Comparison of ENCODE assay signal across 17 cellular contexts in the genomic region with DNA sequence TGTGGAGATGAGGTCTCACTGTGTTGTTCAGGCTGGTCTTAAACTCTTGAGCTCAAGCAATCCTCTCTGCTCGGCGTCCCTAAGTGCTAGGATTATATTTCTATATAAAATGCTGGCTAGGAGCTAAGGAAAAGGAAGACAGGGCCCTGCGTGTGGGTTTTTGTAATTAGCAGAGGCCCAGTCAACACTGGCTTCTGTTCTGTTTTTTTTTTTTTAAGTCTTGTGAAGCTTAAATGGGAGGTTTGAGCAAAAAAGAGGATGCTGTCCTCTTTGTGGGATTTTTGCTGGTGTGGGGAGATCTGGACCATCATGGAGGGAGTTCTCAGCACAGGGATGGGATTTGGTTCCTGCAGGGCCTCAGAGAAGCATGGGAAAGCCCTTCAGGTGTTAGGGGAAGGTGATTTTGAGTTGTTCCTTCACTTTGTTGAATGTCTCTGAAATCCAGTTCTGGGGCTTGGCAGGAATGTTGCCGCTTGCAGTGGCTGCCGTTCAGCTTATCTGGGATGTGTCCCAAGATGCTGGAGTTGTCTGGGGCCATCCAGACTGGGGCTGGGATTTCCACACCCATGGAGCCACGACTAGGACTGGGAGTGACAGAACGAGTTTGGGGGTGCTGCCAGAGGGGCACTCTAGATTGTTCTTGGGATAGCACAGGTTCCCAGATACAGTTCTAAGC. TPM values are rescaled to one million over a fixed set of nuclear protein-coding genes. Genes with fewer than 3 reads are reported as not detected.
A peak's percentile ranks its signal among the peaks of the same experiment; 100 is the strongest.
DNase-seq lines count a peak whose midpoint lies in the region; ATAC-seq and TF ChIP-seq lines count a peak whose summit lies in the region.
"Had no signal": no experiment of that assay in that cellular context is flagged by ENCODE, and none has a peak within 500 bp of the region (broad histone marks: within the 10 kb centered on the region; RNA-seq: fewer than 3 reads in every experiment).

No MANE protein-coding gene starts in this region.

- H4K12ac ChIP-seq in trophoblast cell (ENCODE audit: low read depth, low read length) = no peak overlapping the region

- TF ChIP-seq CTCF in CD8-positive, alpha-beta T cell (IDR thresholded peaks at IDR 0.05) = no peak

- intact Hi-C loops in CD8-positive, alpha-beta T cell (cut with DNase I, micrococcal nuclease) = loop anchor here in 1 of 2 experiments (10.0 kb wide), 1 partner anchor 676 kb away; the partner anchor contains the start of gene ZNF267
- intact Hi-C loops in activated CD4-positive, alpha-beta memory T cell treated with anti-CD3 and anti-CD28 coated beads for 36 hours (cut with micrococcal nuclease) = no loop called here

- H3K27me3 ChIP-seq in BLaER1 (no peaks in the 10 kb centered on the region), mesenchymal stem cell (ENCODE audit: control insufficient read depth in 1 of 2, insufficient read depth in 1 of 2, low read length in 2 of 2) (peaks cover 0 to 3% of the 10 kb centered on the region in 2 experiments), trophoblast cell (ENCODE audit: insufficient read depth, low read length) (peaks cover 11% of the 10 kb centered on the region)
- no peaks in the 10 kb centered on the region for H3K27me3 ChIP-seq in CD8-positive, alpha-beta T cell (ENCODE audit: insufficient read depth, low read length)
- H3K27me3 ChIP-seq: left lung, stomach had no signal

- no peak overlapping the region for H3K27ac ChIP-seq in BLaER1
- no peak overlapping the region for H3K27ac ChIP-seq in CD8-positive, alpha-beta T cell (ENCODE audit: low read depth, low read length)
- no peak overlapping the region for H3K27ac ChIP-seq in mesenchymal stem cell (ENCODE audit: low read length, poor library complexity, severe bottlenecking)
- no peak overlapping the region for H3K27ac ChIP-seq in trophoblast cell (ENCODE audit: low read depth, low read length)
- H3K27ac ChIP-seq: left lung, stomach had no signal

- H4K8ac ChIP-seq in mesenchymal stem cell (ENCODE audit: low read length) = no peak overlapping the region
- H4K8ac ChIP-seq in trophoblast cell (ENCODE audit: low read depth, low read length) = no peak overlapping the region

- peaks cover 83% of the 10 kb centered on the region for H4K20me1 ChIP-seq in BLaER1

- no peak for DNase-seq in CD8-positive, alpha-beta T cell
- DNase-seq in activated CD4-positive, alpha-beta memory T cell treated with anti-CD3 and anti-CD28 coated beads for 36 hours = no peak
- DNase-seq in mesenchymal stem cell (no peak), COLO829 (ENCODE audit: low spot score) (no peak), trophoblast cell (no peak), GM19238 (ENCODE audit: insufficient read length, low spot score) (no peak)
- DNase-seq: amniotic stem cell, Calu3, dermis blood vessel endothelial cell, hippocampal formation, left lung, NCI-H1092, NCI-H2227 treated with DMSO at 0.1 percent for 48 hours, stomach had no signal

- POLR2A ChIA-PET in CD8-positive, alpha-beta T cell (lab: Charles Lee) = interaction anchor here (0.6 to 10.6 kb wide), 6 partner anchors 12 to 207 kb away, joined by 3 to 104 read pairs (median 4); partner anchors contain the start of genes FUS and KAT8
- POLR2A ChIA-PET in activated CD4-positive, alpha-beta memory T cell treated with anti-CD3 and anti-CD28 coated beads for 36 hours (lab: Charles Lee) = interaction anchor here (0.6 to 2.5 kb wide), 6 partner anchors 13 to 143 kb away, joined by 3 to 7 read pairs (median 4); partner anchors contain the start of gene FUS

- H3K23ac ChIP-seq in mesenchymal stem cell (ENCODE audit: low read length in 2 of 2) = no peak overlapping the region
- H3K23ac ChIP-seq in trophoblast cell (ENCODE audit: low read length) = no peak overlapping the region

- no peak overlapping the region for H3K4ac ChIP-seq in mesenchymal stem cell (ENCODE audit: low read depth in 1 of 2, low read length in 2 of 2)
- H3K4ac ChIP-seq in trophoblast cell (ENCODE audit: low read depth, low read length) = no peak overlapping the region

- no peak overlapping the region for H3K4me3 ChIP-seq in BLaER1
- no peak overlapping the region for H3K4me3 ChIP-seq in CD8-positive, alpha-beta T cell (ENCODE audit: low read depth, low read length)
- H3K4me3 ChIP-seq in mesenchymal stem cell (ENCODE audit: insufficient read depth in 1 of 2, low read depth in 1 of 2, low read length in 2 of 2) = no peak overlapping the region
- H3K4me3 ChIP-seq in trophoblast cell (ENCODE audit: low read depth, low read length) = no peak overlapping the region
- H3K4me3 ChIP-seq: left lung, stomach had no signal

- peak overlapping the region; percentile 42 for H3K27ac Mint-ChIP-seq in CD8-positive, alpha-beta T cell
- H3K27ac Mint-ChIP-seq in activated CD4-positive, alpha-beta memory T cell treated with anti-CD3 and anti-CD28 coated beads for 36 hours = peak overlapping the region; percentile 35

- H3K4me3 Mint-ChIP-seq in CD8-positive, alpha-beta T cell = no peak overlapping the region
- H3K4me3 Mint-ChIP-seq in activated CD4-positive, alpha-beta memory T cell treated with anti-CD3 and anti-CD28 coated beads for 36 hours = no peak overlapping the region

- H2AFZ ChIP-seq in mesenchymal stem cell (ENCODE audit: low read depth, low read length) = no peak overlapping the region
- H2AFZ ChIP-seq in trophoblast cell (ENCODE audit: insufficient read depth, low read length, poor library complexity) = no peak overlapping the region

- H2BK120ac ChIP-seq in mesenchymal stem cell (ENCODE audit: low read depth, low read length) (no peak overlapping the region), trophoblast cell (ENCODE audit: insufficient read depth, low read length, poor library complexity) (no peak overlapping the region)

- H3K27me3 Mint-ChIP-seq in CD8-positive, alpha-beta T cell (ENCODE audit: low read depth) = no peaks in the 10 kb centered on the region
- no peaks in the 10 kb centered on the region for H3K27me3 Mint-ChIP-seq in activated CD4-positive, alpha-beta memory T cell treated with anti-CD3 and anti-CD28 coated beads for 36 hours

- 92% methylated on average over 7 of the region's 7 CpGs for WGBS in mesenchymal stem cell
- WGBS in trophoblast cell (ENCODE audit: extremely low coverage, insufficient coverage, insufficient read length) = no CpG with 5 or more reads among the region's 7 CpGs

- H3K14ac ChIP-seq in mesenchymal stem cell (ENCODE audit: low read length in 2 of 2) (no peak overlapping the region), trophoblast cell (ENCODE audit: low read length) (no peak overlapping the region)

- H3K79me2 ChIP-seq in trophoblast cell (ENCODE audit: control insufficient read depth, insufficient read depth, low read length, poor library complexity) = no peaks in the 10 kb centered on the region

- H2BK12ac ChIP-seq in mesenchymal stem cell (ENCODE audit: low read length in 2 of 2) = no peak overlapping the region
- H2BK12ac ChIP-seq in trophoblast cell (ENCODE audit: low read length) = no peak overlapping the region

- CTCF ChIA-PET in CD8-positive, alpha-beta T cell (lab: Charles Lee) = interaction anchor here (0.6 to 1.6 kb wide), 2 partner anchors 9 to 21 kb away, joined by 3 to 5 read pairs; no protein-coding TSS in a partner anchor
- CTCF ChIA-PET in activated CD4-positive, alpha-beta memory T cell treated with anti-CD3 and anti-CD28 coated beads for 36 hours (lab: Charles Lee) = interaction anchor here (0.7 to 1.8 kb wide), 3 partner anchors 56 to 262 kb away, joined by 3 to 6 read pairs (median 5); no protein-coding TSS in a partner anchor

- H3K79me1 ChIP-seq in mesenchymal stem cell (replicated peaks; ENCODE audit: low read length, poor library complexity, severe bottlenecking) = peaks cover 13% of the 10 kb centered on the region
- H3K79me1 ChIP-seq in trophoblast cell (ENCODE audit: low read length) = no peaks in the 10 kb centered on the region

- H3K36me3 ChIP-seq in BLaER1 (peaks cover 69% of the 10 kb centered on the region), mesenchymal stem cell (ENCODE audit: control insufficient read depth in 1 of 2, insufficient read depth in 2 of 2, low read depth in 1 of 2, low read length in 2 of 2) (peaks cover 68 to 69% of the 10 kb centered on the region in 2 experiments), trophoblast cell (ENCODE audit: control insufficient read depth in 1 of 2, insufficient read depth in 2 of 2, low read length in 2 of 2) (peaks cover 30 to 46% of the 10 kb centered on the region in 2 experiments)
- H3K36me3 ChIP-seq in CD8-positive, alpha-beta T cell (ENCODE audit: insufficient read depth, low read length) = peaks cover 24% of the 10 kb centered on the region

- no peak for ATAC-seq in CD8-positive, alpha-beta T cell
- ATAC-seq: left lung had no signal

- no peak overlapping the region for H2BK15ac ChIP-seq in mesenchymal stem cell (ENCODE audit: low read depth, poor library complexity, severe bottlenecking)

- H3K9me3 ChIP-seq in BLaER1 = no peaks in the 10 kb centered on the region
- no peaks in the 10 kb centered on the region for H3K9me3 ChIP-seq in CD8-positive, alpha-beta T cell (ENCODE audit: low read length)
- no peaks in the 10 kb centered on the region for H3K9me3 ChIP-seq in mesenchymal stem cell (ENCODE audit: control insufficient read depth, low read length)
- H3K9me3 ChIP-seq in trophoblast cell (ENCODE audit: insufficient read depth, low read depth, low read length) = peaks cover 2% of the 10 kb centered on the region
- H3K9me3 ChIP-seq: left lung, stomach had no signal

- H4K91ac ChIP-seq in mesenchymal stem cell (ENCODE audit: low read length) = no peak overlapping the region
- H4K91ac ChIP-seq in trophoblast cell (ENCODE audit: low read depth, low read length) = no peak overlapping the region

- H3K18ac ChIP-seq in mesenchymal stem cell (ENCODE audit: low read depth in 1 of 2, low read length in 2 of 2) (no peak overlapping the region), trophoblast cell (ENCODE audit: low read length) (no peak overlapping the region)

- H3K4me1 Mint-ChIP-seq in CD8-positive, alpha-beta T cell (ENCODE audit: low read depth) = peaks cover 58% of the 10 kb centered on the region
- peaks cover 66% of the 10 kb centered on the region for H3K4me1 Mint-ChIP-seq in activated CD4-positive, alpha-beta memory T cell treated with anti-CD3 and anti-CD28 coated beads for 36 hours (ENCODE audit: low read depth)

- peaks cover 53% of the 10 kb centered on the region for H3K36me3 Mint-ChIP-seq in CD8-positive, alpha-beta T cell
- H3K36me3 Mint-ChIP-seq in activated CD4-positive, alpha-beta memory T cell treated with anti-CD3 and anti-CD28 coated beads for 36 hours = peaks cover 35% of the 10 kb centered on the region

- H2AK5ac ChIP-seq in mesenchymal stem cell (ENCODE audit: low read length, severe bottlenecking) (no peak overlapping the region), trophoblast cell (ENCODE audit: low read length) (no peak overlapping the region)

- H3K9ac ChIP-seq in BLaER1 (peak overlapping the region; percentile 23; the same call in 1 of the 2 replicates), mesenchymal stem cell (ENCODE audit: low read length) (peak overlapping the region; percentile 17), trophoblast cell (ENCODE audit: low read length) (no peak overlapping the region)

- H3K4me2 ChIP-seq in BLaER1 (no peak overlapping the region), mesenchymal stem cell (ENCODE audit: low read length, poor library complexity, severe bottlenecking) (no peak overlapping the region), trophoblast cell (ENCODE audit: low read length) (no peak overlapping the region)

- H2BK5ac ChIP-seq in mesenchymal stem cell (ENCODE audit: low read depth, low read length, poor library complexity, severe bottlenecking) (no peak overlapping the region), trophoblast cell (ENCODE audit: low read depth, low read length, poor library complexity) (no peak overlapping the region)

- peaks cover 47% of the 10 kb centered on the region for H3K4me1 ChIP-seq in BLaER1
- peaks cover 46% of the 10 kb centered on the region for H3K4me1 ChIP-seq in CD8-positive, alpha-beta T cell (ENCODE audit: insufficient read depth, low read length)
- peaks cover 15% of the 10 kb centered on the region for H3K4me1 ChIP-seq in mesenchymal stem cell (ENCODE audit: control insufficient read depth, insufficient read depth, low read depth, low read length)
- peaks cover 9 to 11% of the 10 kb centered on the region in 2 experiments for H3K4me1 ChIP-seq in trophoblast cell (ENCODE audit: control insufficient read depth in 1 of 2, insufficient read depth in 2 of 2, low read length in 2 of 2)

- H3K9me3 Mint-ChIP-seq in CD8-positive, alpha-beta T cell = no peaks in the 10 kb centered on the region
- H3K9me3 Mint-ChIP-seq in activated CD4-positive, alpha-beta memory T cell treated with anti-CD3 and anti-CD28 coated beads for 36 hours = no peaks in the 10 kb centered on the region

RNA-seq across cellular contexts. Expression of gene PYCARD, which starts 4.2 kb away (rescaled TPM):
- 1 to 10 TPM; 6.4 to 6.6 TPM for total RNA-seq in CD8-positive, alpha-beta T cell
- total RNA-seq in activated CD4-positive, alpha-beta memory T cell treated with anti-CD3 and anti-CD28 coated beads for 36 hours = 10 to 100 TPM; 13.6 to 14.6 TPM
- polyA plus RNA-seq in mesenchymal stem cell (2013, experiment 1 of 2) = 30.8 TPM
- polyA plus RNA-seq in mesenchymal stem cell (2013, experiment 2 of 2) = 31.8 TPM
- 4.5 and 4.8 TPM in 2 replicates for polyA plus RNA-seq in trophoblast cell (2013)

RNA-seq across cellular contexts. Expression of gene TRIM72, which starts 15.6 kb away (rescaled TPM):
- under 1 TPM; 0.05 to 0.22 TPM for total RNA-seq in CD8-positive, alpha-beta T cell
- not detected for total RNA-seq in activated CD4-positive, alpha-beta memory T cell treated with anti-CD3 and anti-CD28 coated beads for 36 hours
- polyA plus RNA-seq in mesenchymal stem cell (2013, experiment 1 of 2) = not detected
- polyA plus RNA-seq in mesenchymal stem cell (2013, experiment 2 of 2) = not detected
- 0.01 TPM in 2 replicates for polyA plus RNA-seq in trophoblast cell (2013)
- total RNA-seq: activated CD8-positive, alpha-beta memory T cell treated with anti-CD3 and anti-CD28 coated beads for 36 hours; Calu3; dermis blood vessel endothelial cell; fibroblast of lung had no signal
- polyA plus RNA-seq: fibroblast of lung had no signal

RNA-seq across cellular contexts. Expression of gene FUS, which starts 18.4 kb away (rescaled TPM):
- total RNA-seq in CD8-positive, alpha-beta T cell = 100 to 1,000 TPM; 734 to 742 TPM
- 100 to 1,000 TPM; 459 to 489 TPM for total RNA-seq in activated CD4-positive, alpha-beta memory T cell treated with anti-CD3 and anti-CD28 coated beads for 36 hours
- polyA plus RNA-seq in mesenchymal stem cell (2013, experiment 1 of 2) = 358 TPM
- polyA plus RNA-seq in mesenchymal stem cell (2013, experiment 2 of 2) = 365 TPM
- 473 and 483 TPM in 2 replicates for polyA plus RNA-seq in trophoblast cell (2013)

RNA-seq across cellular contexts. Expression of gene PYDC1, which starts 18.6 kb away (rescaled TPM):
- total RNA-seq in CD8-positive, alpha-beta T cell = not detected
- not detected for total RNA-seq in activated CD4-positive, alpha-beta memory T cell treated with anti-CD3 and anti-CD28 coated beads for 36 hours
- polyA plus RNA-seq in mesenchymal stem cell (2013, experiment 1 of 2) = not detected
- polyA plus RNA-seq in mesenchymal stem cell (2013, experiment 2 of 2) = not detected
- polyA plus RNA-seq in trophoblast cell (2013) = not detected in 2 replicates
- total RNA-seq: activated CD8-positive, alpha-beta memory T cell treated with anti-CD3 and anti-CD28 coated beads for 36 hours; Calu3; dermis blood vessel endothelial cell; fibroblast of lung; left lung; stomach had no signal
- polyA plus RNA-seq: fibroblast of lung, stomach had no signal

RNA-seq across cellular contexts. Expression of gene PRSS36, which starts 48.5 kb away (rescaled TPM):
- under 1 TPM; 0.56 to 0.87 TPM for total RNA-seq in CD8-positive, alpha-beta T cell
- total RNA-seq in activated CD4-positive, alpha-beta memory T cell treated with anti-CD3 and anti-CD28 coated beads for 36 hours = under 1 TPM in 1 of 2 experiments, not detected in 1; 0.24 TPM
- 0.29 TPM for polyA plus RNA-seq in mesenchymal stem cell (2013, experiment 1 of 2)
- 0.14 TPM for polyA plus RNA-seq in mesenchymal stem cell (2013, experiment 2 of 2)
- 0.21 and 0.29 TPM in 2 replicates for polyA plus RNA-seq in trophoblast cell (2013)
- total RNA-seq: dermis blood vessel endothelial cell had no signal
